In genomic region chr10:17146888-17147287, GRCh38 we compare ENCODE assay signal across 27 cellular contexts.
"Had no signal": no experiment of that assay in that cellular context is flagged by ENCODE, and none has a peak within 500 bp of the region (broad histone marks: within the 10 kb centered on the region; RNA-seq: fewer than 3 reads in every experiment).

No MANE protein-coding gene starts in this region.

- DNase-seq: activated CD4-positive, alpha-beta T cell treated with anti-CD3 and anti-CD28 coated beads for 36 hours; activated CD4-positive, alpha-beta T cell treated with anti-CD3 and anti-CD28 coated beads, Interleukin-2, amount 50 U/mL, for 4 hours; activated CD4-positive, CD25-positive, alpha-beta regulatory T cell; activated CD8-positive, alpha-beta memory T cell treated with anti-CD3 and anti-CD28 coated beads, Interleukin-2, amount 50 U/mL, for 48 hours; activated CD8-positive, alpha-beta T cell treated with anti-CD3 and anti-CD28 coated beads, Interleukin-2, amount 10 ng/mL, durations not matched to agents 7 days and 5 days; activated effector memory CD4-positive, alpha-beta T cell treated with anti-CD3 and anti-CD28 coated beads, Interleukin-2, amount 50 U/mL, for 16 hours; activated naive CD4-positive, alpha-beta T cell treated with Interleukin-2 at 50 U/mL for 16 hours; activated naive CD8-positive, alpha-beta T cell treated with anti-CD3 and anti-CD28 coated beads, Interleukin-2, amount 50 U/mL, for 24 hours; activated T-cell treated with anti-CD3 and anti-CD28 coated beads, Interleukin-2, amount 50 U/mL, for 1 hour; amniotic stem cell; body of pancreas; central memory CD4-positive, alpha-beta T cell; NCI-H1048; NCI-H146; NCI-H187 treated with DMSO at 0.1 percent for 48 hours; NCI-H345; NCI-H510A; NCI-H526 treated with DMSO at 0.1 percent for 48 hours; NCI-H82; RPMI8226; T-cell; T-helper 2 cell; T1000 had no signal

- ATAC-seq: activated CD4-positive, alpha-beta T cell treated with anti-CD3 and anti-CD28 coated beads for 36 hours; activated CD8-positive, alpha-beta T cell treated with anti-CD3 and anti-CD28 coated beads, Interleukin-2, amount 10 ng/mL, durations not matched to agents 7 days and 5 days; activated naive CD4-positive, alpha-beta T cell treated with anti-CD3 and anti-CD28 coated beads, Interleukin-2, amount 50 U/mL, for 72 hours; activated naive CD8-positive, alpha-beta T cell treated with anti-CD3 and anti-CD28 coated beads, Interleukin-2, amount 50 U/mL, for 24 hours; body of pancreas; Right ventricle myocardium inferior; T-cell had no signal

- H3K27me3 Mint-ChIP-seq: activated CD4-positive, alpha-beta T cell treated with anti-CD3 and anti-CD28 coated beads for 36 hours; activated naive CD8-positive, alpha-beta T cell treated with anti-CD3 and anti-CD28 coated beads, Interleukin-2, amount 50 U/mL, for 24 hours; T-cell had no signal

- H3K27ac Mint-ChIP-seq: activated CD4-positive, alpha-beta T cell treated with anti-CD3 and anti-CD28 coated beads for 36 hours; activated CD8-positive, alpha-beta T cell treated with anti-CD3 and anti-CD28 coated beads, Interleukin-2, amount 10 ng/mL, durations not matched to agents 7 days and 5 days; activated naive CD8-positive, alpha-beta T cell treated with anti-CD3 and anti-CD28 coated beads, Interleukin-2, amount 50 U/mL, for 24 hours; T-cell had no signal

- H3K4me3 Mint-ChIP-seq: activated CD4-positive, alpha-beta T cell treated with anti-CD3 and anti-CD28 coated beads for 36 hours; activated CD8-positive, alpha-beta T cell treated with anti-CD3 and anti-CD28 coated beads, Interleukin-2, amount 10 ng/mL, durations not matched to agents 7 days and 5 days; activated naive CD8-positive, alpha-beta T cell treated with anti-CD3 and anti-CD28 coated beads, Interleukin-2, amount 50 U/mL, for 24 hours; T-cell had no signal

- FAIRE-seq: bronchial epithelial cell, TTC549 had no signal

- H3K9me3 Mint-ChIP-seq: activated naive CD8-positive, alpha-beta T cell treated with anti-CD3 and anti-CD28 coated beads, Interleukin-2, amount 50 U/mL, for 24 hours; T-cell had no signal
